In genomic region chr15:55687792-55688191, GRCh38 we compare ENCODE assay signal across 27 cellular contexts. TPM values are rescaled to one million over a fixed set of nuclear protein-coding genes. Genes with fewer than 3 reads are reported as not detected.
"Had no signal": no experiment of that assay in that cellular context is flagged by ENCODE, and none has a peak within 500 bp of the region (broad histone marks: within the 10 kb centered on the region; RNA-seq: fewer than 3 reads in every experiment).

No MANE protein-coding gene starts in this region.

- H3K27me3 Mint-ChIP-seq: activated CD8-positive, alpha-beta T cell treated with anti-CD3 and anti-CD28 coated beads for 36 hours; dendritic cell treated with granulocyte-macrophage colony-stimulating factor and Interleukin-4, amounts not matched to agents 40 ng/mL and 50 ng/mL, for 4 days had no signal

- ATAC-seq: activated CD4-positive, CD25-positive, alpha-beta regulatory T cell treated with anti-CD3 and anti-CD28 coated beads, Interleukin-2, amount 50 U/mL, for 24 hours; activated CD8-positive, alpha-beta memory T cell treated with anti-CD3 and anti-CD28 coated beads, Interleukin-2, amount 10 ng/mL, durations not matched to agents 7 days and 5 days; activated CD8-positive, alpha-beta T cell treated with anti-CD3 and anti-CD28 coated beads for 36 hours; body of pancreas; foreskin keratinocyte; left lung; naive thymus-derived CD8-positive, alpha-beta T cell; psoas muscle; upper lobe of right lung had no signal

- H3K9me3 ChIP-seq: body of pancreas, left lung, neutrophil, ovary, psoas muscle, right atrium auricular region, spleen, testis, upper lobe of right lung had no signal

- H3K4me3 ChIP-seq: body of pancreas, left lung, lung, ovary, psoas muscle, right atrium auricular region, spleen, testis, upper lobe of right lung had no signal

- H3K36me3 Mint-ChIP-seq: activated CD8-positive, alpha-beta memory T cell treated with anti-CD3 and anti-CD28 coated beads, Interleukin-2, amount 10 ng/mL, durations not matched to agents 7 days and 5 days; naive thymus-derived CD8-positive, alpha-beta T cell had no signal

- H3K4me1 ChIP-seq: body of pancreas, foreskin keratinocyte, psoas muscle, right atrium auricular region, spleen, testis, upper lobe of right lung had no signal

- H3K27ac Mint-ChIP-seq: activated CD4-positive, alpha-beta T cell treated with anti-CD3 and anti-CD28 coated beads, Interleukin-2, amount 10 ng/mL, durations not matched to agents 7 days and 5 days; activated CD8-positive, alpha-beta memory T cell treated with anti-CD3 and anti-CD28 coated beads, Interleukin-2, amount 10 ng/mL, durations not matched to agents 7 days and 5 days; activated CD8-positive, alpha-beta T cell treated with anti-CD3 and anti-CD28 coated beads for 36 hours; dendritic cell treated with granulocyte-macrophage colony-stimulating factor and Interleukin-4, amounts not matched to agents 40 ng/mL and 50 ng/mL, for 4 days; mesothelial cell of epicardium; naive thymus-derived CD8-positive, alpha-beta T cell had no signal

- DNase-seq: activated CD4-positive, alpha-beta T cell treated with anti-CD3 and anti-CD28 coated beads, Interleukin-2, amount 10 ng/mL, durations not matched to agents 7 days and 5 days; activated CD8-positive, alpha-beta memory T cell treated with anti-CD3 and anti-CD28 coated beads, Interleukin-2, amount 10 ng/mL, durations not matched to agents 7 days and 5 days; activated CD8-positive, alpha-beta T cell treated with anti-CD3 and anti-CD28 coated beads for 36 hours; activated effector memory CD4-positive, alpha-beta T cell treated with anti-CD3 and anti-CD28 coated beads, Interleukin-2, amount 50 U/mL, for 16 hours; activated naive CD4-positive, alpha-beta T cell treated with anti-CD3 and anti-CD28 coated beads, Interleukin-2, amount 50 U/mL, for 16 hours; activated T-cell treated with anti-CD3 and anti-CD28 coated beads for 4 hours; anterior cingulate cortex; body of pancreas; caudate nucleus; effector CD8-positive, alpha-beta T cell; foreskin keratinocyte; left lung; naive thymus-derived CD8-positive, alpha-beta T cell; ovary; psoas muscle; spleen; stimulated activated CD4-positive, alpha-beta T cell treated with anti-CD3 and anti-CD28 coated beads, Interleukin-4, amount 100 ng/mL, for 1 hour; stimulated activated naive CD4-positive, alpha-beta T cell; testis; upper lobe of right lung had no signal

- H3K36me3 ChIP-seq: left lung, neutrophil, ovary, right atrium auricular region, spleen, upper lobe of right lung had no signal

- H3K4me1 Mint-ChIP-seq: activated CD4-positive, alpha-beta T cell treated with anti-CD3 and anti-CD28 coated beads, Interleukin-2, amount 10 ng/mL, durations not matched to agents 7 days and 5 days; activated CD8-positive, alpha-beta memory T cell treated with anti-CD3 and anti-CD28 coated beads, Interleukin-2, amount 10 ng/mL, durations not matched to agents 7 days and 5 days had no signal

- H3K9me3 Mint-ChIP-seq: activated CD4-positive, alpha-beta T cell treated with anti-CD3 and anti-CD28 coated beads, Interleukin-2, amount 10 ng/mL, durations not matched to agents 7 days and 5 days; activated CD8-positive, alpha-beta T cell treated with anti-CD3 and anti-CD28 coated beads for 36 hours; dendritic cell treated with granulocyte-macrophage colony-stimulating factor and Interleukin-4, amounts not matched to agents 40 ng/mL and 50 ng/mL, for 4 days; mesothelial cell of epicardium; naive thymus-derived CD8-positive, alpha-beta T cell had no signal

- H3K4me3 Mint-ChIP-seq: activated CD4-positive, alpha-beta T cell treated with anti-CD3 and anti-CD28 coated beads, Interleukin-2, amount 10 ng/mL, durations not matched to agents 7 days and 5 days; activated CD8-positive, alpha-beta memory T cell treated with anti-CD3 and anti-CD28 coated beads, Interleukin-2, amount 10 ng/mL, durations not matched to agents 7 days and 5 days; activated CD8-positive, alpha-beta T cell treated with anti-CD3 and anti-CD28 coated beads for 36 hours; dendritic cell treated with granulocyte-macrophage colony-stimulating factor and Interleukin-4, amounts not matched to agents 40 ng/mL and 50 ng/mL, for 4 days; mesothelial cell of epicardium; naive thymus-derived CD8-positive, alpha-beta T cell had no signal

- H3K27ac ChIP-seq: body of pancreas, foreskin keratinocyte, left lung, neutrophil, ovary, psoas muscle, right atrium auricular region, spleen, testis, upper lobe of right lung had no signal

- H3K27me3 ChIP-seq: foreskin keratinocyte, left lung, neutrophil, ovary, right atrium auricular region, spleen, testis, upper lobe of right lung had no signal

RNA-seq across cellular contexts. Expression of gene PRTG, which starts 55.2 kb away (rescaled TPM):
- total RNA-seq: activated CD4-positive, alpha-beta T cell treated with anti-CD3 and anti-CD28 coated beads, Interleukin-2, amount 10 ng/mL, durations not matched to agents 7 days and 5 days; activated CD8-positive, alpha-beta memory T cell treated with anti-CD3 and anti-CD28 coated beads, Interleukin-2, amount 10 ng/mL, durations not matched to agents 7 days and 5 days; activated CD8-positive, alpha-beta T cell treated with anti-CD3 and anti-CD28 coated beads for 36 hours; foreskin keratinocyte; naive thymus-derived CD8-positive, alpha-beta T cell; T-helper 2 cell treated with Interferon-gamma antibody and Interleukin-4, amounts not matched to agents 100 ng/mL and 5 ng/mL, for 36 hours had no signal
- polyA plus RNA-seq: foreskin keratinocyte; naive thymus-derived CD8-positive, alpha-beta T cell had no signal
